In the genomic region with DNA sequence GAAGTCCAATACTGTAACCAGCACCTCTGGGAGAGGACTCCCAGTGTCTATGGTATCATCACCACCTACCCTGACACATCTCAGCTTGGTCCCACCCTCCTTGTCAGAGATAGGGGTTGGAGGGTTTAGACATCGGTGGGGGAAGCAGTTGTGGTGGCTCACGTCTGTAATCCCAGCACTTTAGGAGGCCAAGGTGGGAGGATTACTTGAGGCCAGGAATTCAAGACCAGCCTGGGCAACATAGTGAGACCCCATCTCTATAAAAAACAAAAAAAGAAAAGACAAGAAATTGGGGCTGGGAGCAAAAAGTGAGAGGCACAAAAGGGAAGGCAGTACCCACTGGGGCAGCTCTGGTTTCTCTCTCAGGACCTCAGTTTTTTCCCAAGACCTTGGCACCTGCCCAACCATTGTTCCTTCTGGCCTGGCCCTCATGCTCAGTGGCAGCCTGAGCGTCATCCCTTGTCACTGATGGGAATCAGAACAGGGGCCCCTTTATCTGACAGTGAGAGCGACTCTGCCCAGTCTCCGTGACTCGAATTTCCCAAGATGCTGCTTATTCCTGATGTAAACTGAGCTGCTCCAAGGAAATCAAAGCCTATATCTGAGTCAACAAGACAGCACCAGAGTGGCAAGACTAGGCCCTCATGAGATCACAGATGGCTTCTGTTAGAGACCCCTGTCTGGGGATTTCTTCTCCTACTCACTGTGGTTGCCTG, we compare ENCODE assay signal across 15 cellular contexts.
A peak's percentile ranks its signal among the peaks of the same experiment; 100 is the strongest.
DNase-seq lines count a peak whose midpoint lies in the region; ATAC-seq, FAIRE-seq and TF ChIP-seq lines count a peak whose summit lies in the region.
"Had no signal": no experiment of that assay in that cellular context is flagged by ENCODE, and none has a peak within 500 bp of the region (broad histone marks: within the 10 kb centered on the region; RNA-seq: fewer than 3 reads in every experiment).

No MANE protein-coding gene starts in this region.

- no peaks in the 10 kb centered on the region; a peak in 1 of 5 replicates for H3K4me1 ChIP-seq in K562 (replicated peaks in 1 of 2; ENCODE audit: control insufficient read depth in 2 of 2, insufficient read depth in 2 of 2, low read length in 2 of 2)
- peaks cover 0 to 12% (median 10%) of the 10 kb centered on the region in 4 donors for H3K4me1 ChIP-seq in sigmoid colon
- H3K4me1 ChIP-seq: tibial artery had no signal

- DNase-seq in K562 (ENCODE audit: extremely low read depth in 1 of 4, low spot score in 3 of 4) (no peak), hypothalamus (lab: John Stamatoyannopoulos, UW) (peak in 43 of 51 donors; percentile 21 to 94 (median 77)), sigmoid colon (peak; percentile 75), SIG-M5 (lab: John Stamatoyannopoulos, UW) (no peak), activated T-cell treated with anti-CD3 and anti-CD28 coated beads for 4 hours (no peak), natural killer cell (no peak)
- DNase-seq: activated naive CD8-positive, alpha-beta T cell treated with anti-CD3 and anti-CD28 coated beads, Interleukin-2, amount 10 ng/mL, durations not matched to agents 7 days and 5 days; CD4-positive, alpha-beta memory T cell; NCI-H1105; NCI-H226; ovary; tibial artery had no signal

- 4% methylated on average over 6 of the region's 6 CpGs for WGBS in K562 (ENCODE audit: insufficient coverage, low coverage, missing lambda C conversion rate)
- 89 to 90% methylated on average over 6 of the region's 6 CpGs for WGBS in sigmoid colon, 2 donors

- ATAC-seq in K562 (no peak), natural killer cell (no peak)

- H3K27me3 Mint-ChIP-seq in natural killer cell (ENCODE audit: low read depth in 2 of 2), result peaks cover 74 to 91% of the 10 kb centered on the region in 2 donors

- TF ChIP-seq EP300 in Ishikawa (IDR thresholded peaks at IDR 0.05; ENCODE audit: borderline replicate concordance) (no peak), K562 (IDR thresholded peaks at IDR 0.05; ENCODE audit: low read length) (no peak), sigmoid colon (IDR thresholded peaks at IDR 0.05) (no peak)

- H3K27ac Mint-ChIP-seq in natural killer cell, result no peak overlapping the region
- H3K27ac Mint-ChIP-seq: activated naive CD8-positive, alpha-beta T cell treated with anti-CD3 and anti-CD28 coated beads, Interleukin-2, amount 10 ng/mL, durations not matched to agents 7 days and 5 days had no signal

- no peaks in the 10 kb centered on the region for H3K9me1 ChIP-seq in K562 (ENCODE audit: control insufficient read depth, insufficient read depth, low read length)

- H2AFZ ChIP-seq in K562 (ENCODE audit: low read depth, low read length), result no peak overlapping the region

- CTCF ChIA-PET in K562 (lab: Yijun Ruan, JAX; ENCODE audit: low intra/inter-chr PET ratio), result no interaction called here

- no peaks in the 10 kb centered on the region for H4K20me1 ChIP-seq in K562 (replicated peaks; ENCODE audit: control insufficient read depth, insufficient read depth, low read length)

- H3K36me3 ChIP-seq in K562 (ENCODE audit: control insufficient read depth, insufficient read depth, low read length) (no peaks in the 10 kb centered on the region), sigmoid colon (no peaks in the 10 kb centered on the region)
- H3K36me3 ChIP-seq: ovary, tibial artery had no signal

- H3K27me3 ChIP-seq in K562 (ENCODE audit: control insufficient read depth in 2 of 2, insufficient read depth in 2 of 2, low read length in 2 of 2), result peaks cover 29 to 55% of the 10 kb centered on the region in 2 experiments
- no peaks in the 10 kb centered on the region for H3K27me3 ChIP-seq in sigmoid colon
- H3K27me3 ChIP-seq: ovary had no signal

- H3K4me1 Mint-ChIP-seq in natural killer cell, result peaks cover 27 to 29% of the 10 kb centered on the region in 2 donors

- POLR2A ChIA-PET in K562 (lab: Yijun Ruan, JAX), result interaction anchor here (1.2 to 1.3 kb wide), 2 partner anchors 15 to 80 kb away, joined by 3 to 4 read pairs; a partner anchor contains a TSS

- H3K27ac ChIP-seq in K562 (ENCODE audit: extremely low read depth, low read depth, low read length) (no peak overlapping the region), sigmoid colon (peak overlapping the region in 2 of 4 donors; percentile 31 to 34)
- H3K27ac ChIP-seq: coronary artery, ovary, tibial artery had no signal

- TF ChIP-seq RAD21 in Ishikawa (IDR thresholded peaks at IDR 0.05; ENCODE audit: low read depth) (no peak), K562 (CRISPR knock-in tag; conservative IDR thresholded peaks at IDR 0.05 in 1 of 2, IDR thresholded peaks at IDR 0.05 in 1 of 2) (no peak)

- intact Hi-C loops in K562 (cut with micrococcal nuclease), result no loop called here
- intact Hi-C loops in sigmoid colon (cut with DNase I), result no loop called here
- intact Hi-C loops in natural killer cell (cut with micrococcal nuclease), result loop anchor here (2.0 kb wide), 1 partner anchor 13 kb away; no protein-coding TSS in a partner anchor

- no peak for FAIRE-seq in K562 (lab: Jason Lieb, UNC)

- no peaks in the 10 kb centered on the region for H3K9me3 ChIP-seq in K562 (replicated peaks; ENCODE audit: control insufficient read depth, insufficient read depth, low read depth, low read length)
- H3K9me3 ChIP-seq in sigmoid colon, result no peaks in the 10 kb centered on the region
- H3K9me3 ChIP-seq: ovary, tibial artery had no signal

- H3K36me3 Mint-ChIP-seq in natural killer cell, result no peaks in the 10 kb centered on the region
- H3K36me3 Mint-ChIP-seq: activated naive CD8-positive, alpha-beta T cell treated with anti-CD3 and anti-CD28 coated beads, Interleukin-2, amount 10 ng/mL, durations not matched to agents 7 days and 5 days; CD4-positive, alpha-beta memory T cell; mesothelial cell of epicardium had no signal

- no peak overlapping the region for H3K4me2 ChIP-seq in K562 (ENCODE audit: insufficient read depth, low read length)

- H3K4me3 Mint-ChIP-seq in natural killer cell, result no peak overlapping the region
- H3K4me3 Mint-ChIP-seq: activated naive CD8-positive, alpha-beta T cell treated with anti-CD3 and anti-CD28 coated beads, Interleukin-2, amount 10 ng/mL, durations not matched to agents 7 days and 5 days; mesothelial cell of epicardium had no signal

- no peaks in the 10 kb centered on the region for H3K79me2 ChIP-seq in K562 (ENCODE audit: control insufficient read depth, insufficient read depth, low read length)

- no peaks in the 10 kb centered on the region for H3K9me3 Mint-ChIP-seq in natural killer cell
- H3K9me3 Mint-ChIP-seq: activated naive CD8-positive, alpha-beta T cell treated with anti-CD3 and anti-CD28 coated beads, Interleukin-2, amount 10 ng/mL, durations not matched to agents 7 days and 5 days; mesothelial cell of epicardium had no signal

- in situ Hi-C loops in K562 (cut with MboI), result no loop called here

- no TSS peak for BruUV-seq in K562 (replicated peaks; lab: Mats Ljungman, UMichigan)

- no peak overlapping the region for H3K9ac ChIP-seq in K562 (ENCODE audit: insufficient read depth in 1 of 2, low read depth in 2 of 2, low read length in 2 of 2)

- TF ChIP-seq POLR2A in K562 (conservative IDR thresholded peaks at IDR 0.05) (no peak), sigmoid colon (IDR thresholded peaks at IDR 0.05) (no peak)

- no peak for TF ChIP-seq CTCF in K562 (IDR thresholded peaks at IDR 0.05 in 2 of 3, conservative IDR thresholded peaks at IDR 0.05 in 1 of 3; ENCODE audit: insufficient read depth in 2 of 3, low read depth in 1 of 3, low read length in 3 of 3)
- no peak for TF ChIP-seq CTCF in sigmoid colon (IDR thresholded peaks at IDR 0.05)
- TF ChIP-seq CTCF in natural killer cell (IDR thresholded peaks at IDR 0.05), result no peak

- H3K4me3 ChIP-seq in K562 (no peak overlapping the region), sigmoid colon (no peak overlapping the region)
- H3K4me3 ChIP-seq: coronary artery, ovary, tibial artery had no signal

TF ChIP-seq in Ishikawa, 13 proteins besides CTCF, POLR2A, EP300 and RAD21:
- no peak for TF ChIP-seq TCF12 (IDR thresholded peaks at IDR 0.05; ENCODE audit: low read depth)
- peak; percentile 64 for TF ChIP-seq NFIC (IDR thresholded peaks at IDR 0.05)

TF ChIP-seq in K562, 482 proteins besides CTCF, POLR2A, EP300 and RAD21 (continues in another document):
- TF ChIP-seq, protein P1, sequence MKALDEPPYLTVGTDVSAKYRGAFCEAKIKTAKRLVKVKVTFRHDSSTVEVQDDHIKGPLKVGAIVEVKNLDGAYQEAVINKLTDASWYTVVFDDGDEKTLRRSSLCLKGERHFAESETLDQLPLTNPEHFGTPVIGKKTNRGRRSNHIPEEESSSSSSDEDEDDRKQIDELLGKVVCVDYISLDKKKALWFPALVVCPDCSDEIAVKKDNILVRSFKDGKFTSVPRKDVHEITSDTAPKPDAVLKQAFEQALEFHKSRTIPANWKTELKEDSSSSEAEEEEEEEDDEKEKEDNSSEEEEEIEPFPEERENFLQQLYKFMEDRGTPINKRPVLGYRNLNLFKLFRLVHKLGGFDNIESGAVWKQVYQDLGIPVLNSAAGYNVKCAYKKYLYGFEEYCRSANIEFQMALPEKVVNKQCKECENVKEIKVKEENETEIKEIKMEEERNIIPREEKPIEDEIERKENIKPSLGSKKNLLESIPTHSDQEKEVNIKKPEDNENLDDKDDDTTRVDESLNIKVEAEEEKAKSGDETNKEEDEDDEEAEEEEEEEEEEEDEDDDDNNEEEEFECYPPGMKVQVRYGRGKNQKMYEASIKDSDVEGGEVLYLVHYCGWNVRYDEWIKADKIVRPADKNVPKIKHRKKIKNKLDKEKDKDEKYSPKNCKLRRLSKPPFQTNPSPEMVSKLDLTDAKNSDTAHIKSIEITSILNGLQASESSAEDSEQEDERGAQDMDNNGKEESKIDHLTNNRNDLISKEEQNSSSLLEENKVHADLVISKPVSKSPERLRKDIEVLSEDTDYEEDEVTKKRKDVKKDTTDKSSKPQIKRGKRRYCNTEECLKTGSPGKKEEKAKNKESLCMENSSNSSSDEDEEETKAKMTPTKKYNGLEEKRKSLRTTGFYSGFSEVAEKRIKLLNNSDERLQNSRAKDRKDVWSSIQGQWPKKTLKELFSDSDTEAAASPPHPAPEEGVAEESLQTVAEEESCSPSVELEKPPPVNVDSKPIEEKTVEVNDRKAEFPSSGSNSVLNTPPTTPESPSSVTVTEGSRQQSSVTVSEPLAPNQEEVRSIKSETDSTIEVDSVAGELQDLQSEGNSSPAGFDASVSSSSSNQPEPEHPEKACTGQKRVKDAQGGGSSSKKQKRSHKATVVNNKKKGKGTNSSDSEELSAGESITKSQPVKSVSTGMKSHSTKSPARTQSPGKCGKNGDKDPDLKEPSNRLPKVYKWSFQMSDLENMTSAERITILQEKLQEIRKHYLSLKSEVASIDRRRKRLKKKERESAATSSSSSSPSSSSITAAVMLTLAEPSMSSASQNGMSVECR (CRISPR knock-in tag; IDR thresholded peaks at IDR 0.05), result no peak
- TF ChIP-seq SOX6 (IDR thresholded peaks at IDR 0.05), result no peak
- TF ChIP-seq PHF21A (IDR thresholded peaks at IDR 0.05; ENCODE audit: borderline replicate concordance, low read depth), result no peak

Comparison
In these comparisons a context has a peak if more than half of its experiments do, and no peak if none do; other contexts are left out.
1. DNase-seq: peak in hypothalamus (43 of 51) and sigmoid colon (single experiment); none in K562 (0 of 4), SIG-M5 (single experiment), activated T-cell treated with anti-CD3 and anti-CD28 coated beads for 4 hours (single experiment) and natural killer cell (single experiment).